In genomic region chr1:248779350-248779749, GRCh38 we compare ENCODE assay signal across 30 cellular contexts. TPM values are rescaled to one million over a fixed set of nuclear protein-coding genes. Genes with fewer than 3 reads are reported as not detected.
A peak's percentile ranks its signal among the peaks of the same experiment; 100 is the strongest.
DNase-seq lines count a peak whose midpoint lies in the region; ATAC-seq, FAIRE-seq and TF ChIP-seq lines count a peak whose summit lies in the region.
"Had no signal": no experiment of that assay in that cellular context is flagged by ENCODE, and none has a peak within 500 bp of the region (broad histone marks: within the 10 kb centered on the region; RNA-seq: fewer than 3 reads in every experiment).

No MANE protein-coding gene starts in this region.

- no peak for FAIRE-seq in K562 (lab: Jason Lieb, UNC)
- FAIRE-seq: A549, GM12892 had no signal

- in situ Hi-C loops in K562 (cut with MboI), result no loop called here

- H3K4me3 ChIP-seq in K562, result no peak overlapping the region
- H3K4me3 ChIP-seq in WERI-Rb-1 (ENCODE audit: low read depth, low read length), result no peak overlapping the region
- H3K4me3 ChIP-seq: A549; BLaER1 treated with 17β-estradiol and CSF1 and Interleukin-3, amounts not matched to agents 10 nM and 100 nM; GM23248; MG63; PC-9; SJCRH30 had no signal

- H3K9ac ChIP-seq in K562 (ENCODE audit: insufficient read depth in 1 of 2, low read depth in 2 of 2, low read length in 2 of 2), result no peak overlapping the region
- H3K9ac ChIP-seq: BLaER1 treated with 17β-estradiol and CSF1 and Interleukin-3, amounts not matched to agents 10 nM and 100 nM; GM23248 had no signal

- peaks cover 7% of the 10 kb centered on the region for H3K4me1 Mint-ChIP-seq in activated naive CD8-positive, alpha-beta T cell treated with anti-CD3 and anti-CD28 coated beads, Interleukin-2, amount 50 U/mL, for 24 hours
- no peaks in the 10 kb centered on the region for H3K4me1 Mint-ChIP-seq in activated naive CD8-positive, alpha-beta T cell treated with anti-CD3 and anti-CD28 coated beads for 36 hours
- H3K4me1 Mint-ChIP-seq: CD4-positive, alpha-beta memory T cell had no signal

- H3K27ac ChIP-seq in K562 (ENCODE audit: extremely low read depth, low read depth, low read length) (no peak overlapping the region), WERI-Rb-1 (no peak overlapping the region)
- H3K27ac ChIP-seq: A549; BLaER1 treated with 17β-estradiol and CSF1 and Interleukin-3, amounts not matched to agents 10 nM and 100 nM; GM23248; PC-9; SJCRH30 had no signal

- TF ChIP-seq RAD21 in K562 (CRISPR knock-in tag; conservative IDR thresholded peaks at IDR 0.05 in 1 of 2, IDR thresholded peaks at IDR 0.05 in 1 of 2), result no peak

- POLR2A ChIA-PET in K562 (lab: Yijun Ruan, JAX), result interaction anchor here (0.6 to 0.7 kb wide), 2 partner anchors 59 to 1510 kb away, joined by 3 read pairs; partner anchors contain the start of gene ZNF672
- POLR2A ChIA-PET in HEK293T (lab: Yijun Ruan, JAX), result no interaction called here

- TF ChIP-seq POLR2A in K562 (conservative IDR thresholded peaks at IDR 0.05), result no peak

- peak overlapping the region; percentile 5 for H3K27ac Mint-ChIP-seq in activated naive CD8-positive, alpha-beta T cell treated with anti-CD3 and anti-CD28 coated beads, Interleukin-2, amount 50 U/mL, for 24 hours
- H3K27ac Mint-ChIP-seq in activated naive CD8-positive, alpha-beta T cell treated with anti-CD3 and anti-CD28 coated beads for 36 hours, result no peak overlapping the region
- H3K27ac Mint-ChIP-seq: CD4-positive, alpha-beta memory T cell had no signal

- H3K9me1 ChIP-seq in K562 (ENCODE audit: control insufficient read depth, insufficient read depth, low read length), result no peaks in the 10 kb centered on the region

- peaks cover 9% of the 10 kb centered on the region for H3K27me3 Mint-ChIP-seq in activated naive CD8-positive, alpha-beta T cell treated with anti-CD3 and anti-CD28 coated beads, Interleukin-2, amount 50 U/mL, for 24 hours
- peaks cover 5% of the 10 kb centered on the region for H3K27me3 Mint-ChIP-seq in activated naive CD8-positive, alpha-beta T cell treated with anti-CD3 and anti-CD28 coated beads for 36 hours

- CTCF ChIA-PET in K562 (lab: Yijun Ruan, JAX; ENCODE audit: low intra/inter-chr PET ratio), result no interaction called here
- CTCF ChIA-PET in HEK293T (lab: Yijun Ruan, JAX), result no interaction called here

- H3K27me3 ChIP-seq in K562 (ENCODE audit: control insufficient read depth in 2 of 2, insufficient read depth in 2 of 2, low read length in 2 of 2) (peaks cover 0 to 12% of the 10 kb centered on the region in 2 experiments; a peak in 3 of 5 replicates), WERI-Rb-1 (ENCODE audit: insufficient read depth, low read depth, severe bottlenecking) (peaks cover 84% of the 10 kb centered on the region)
- H3K27me3 ChIP-seq: BLaER1 treated with 17β-estradiol and CSF1 and Interleukin-3, amounts not matched to agents 10 nM and 100 nM; MG63; SJCRH30 had no signal

- H2AFZ ChIP-seq in K562 (ENCODE audit: low read depth, low read length), result no peak overlapping the region
- H2AFZ ChIP-seq: GM23248, PC-9 had no signal

- H3K4me3 Mint-ChIP-seq in activated naive CD8-positive, alpha-beta T cell treated with anti-CD3 and anti-CD28 coated beads, Interleukin-2, amount 50 U/mL, for 24 hours, result no peak overlapping the region
- H3K4me3 Mint-ChIP-seq in activated naive CD8-positive, alpha-beta T cell treated with anti-CD3 and anti-CD28 coated beads for 36 hours, result no peak overlapping the region
- H3K4me3 Mint-ChIP-seq: CD4-positive, alpha-beta memory T cell had no signal

- H4K20me1 ChIP-seq in K562 (replicated peaks; ENCODE audit: control insufficient read depth, insufficient read depth, low read length), result no peaks in the 10 kb centered on the region
- H4K20me1 ChIP-seq: BLaER1 treated with 17β-estradiol and CSF1 and Interleukin-3, amounts not matched to agents 10 nM and 100 nM had no signal

- intact Hi-C loops in K562 (cut with micrococcal nuclease), result no loop called here

- H3K36me3 Mint-ChIP-seq in activated naive CD8-positive, alpha-beta T cell treated with anti-CD3 and anti-CD28 coated beads, Interleukin-2, amount 50 U/mL, for 24 hours (ENCODE audit: low read depth), result peaks cover 12% of the 10 kb centered on the region
- no peaks in the 10 kb centered on the region for H3K36me3 Mint-ChIP-seq in activated naive CD8-positive, alpha-beta T cell treated with anti-CD3 and anti-CD28 coated beads for 36 hours

- H3K9me3 Mint-ChIP-seq in activated naive CD8-positive, alpha-beta T cell treated with anti-CD3 and anti-CD28 coated beads, Interleukin-2, amount 50 U/mL, for 24 hours, result peaks cover 21% of the 10 kb centered on the region
- H3K9me3 Mint-ChIP-seq in activated naive CD8-positive, alpha-beta T cell treated with anti-CD3 and anti-CD28 coated beads for 36 hours, result peaks cover 11% of the 10 kb centered on the region

- H3K4me2 ChIP-seq in K562 (ENCODE audit: insufficient read depth, low read length), result no peak overlapping the region
- H3K4me2 ChIP-seq: A549, PC-9 had no signal

- no peaks in the 10 kb centered on the region for H3K79me2 ChIP-seq in K562 (ENCODE audit: control insufficient read depth, insufficient read depth, low read length)

- DNase-seq in activated naive CD8-positive, alpha-beta T cell treated with anti-CD3 and anti-CD28 coated beads, Interleukin-2, amount 50 U/mL, for 24 hours, result no peak
- DNase-seq in activated naive CD8-positive, alpha-beta T cell treated with anti-CD3 and anti-CD28 coated beads for 36 hours, result no peak
- DNase-seq in K562 (ENCODE audit: extremely low read depth in 1 of 4, low spot score in 3 of 4) (no peak), HEK293T (ENCODE audit: extremely low spot score) (no peak), NCI-H82 treated with DMSO at 0.1 percent for 48 hours (lab: John Stamatoyannopoulos, UW; ENCODE audit: unreplicated experiment) (no peak), WERI-Rb-1 (no peak)
- DNase-seq: AML-193; Caco-2; CD4-positive, alpha-beta memory T cell; DMS 273 treated with DMSO at 0.1 percent for 48 hours; DMS79; EL; GDM1; GM23248; H7; KG1; MG63; NCI-H2029; NCI-H446; NCI-H524 treated with DMSO at 0.1 percent for 48 hours; NCI-H774; NK-92 treated with Interleukin-12 subunit alpha and Interleukin-12 subunit beta, amount 100 ng/mL, for 24 hours; PC-9; SJCRH30 had no signal

- H3K36me3 ChIP-seq in K562 (ENCODE audit: control insufficient read depth, insufficient read depth, low read length), result no peaks in the 10 kb centered on the region
- no peaks in the 10 kb centered on the region for H3K36me3 ChIP-seq in WERI-Rb-1
- H3K36me3 ChIP-seq: MG63, SJCRH30 had no signal

- 4% methylated on average over 2 of the region's 2 CpGs for WGBS in K562 (ENCODE audit: insufficient coverage, low coverage, missing lambda C conversion rate)

- no peak for TF ChIP-seq EP300 in K562 (IDR thresholded peaks at IDR 0.05; ENCODE audit: low read length)

- peak; percentile 46 for ATAC-seq in activated naive CD8-positive, alpha-beta T cell treated with anti-CD3 and anti-CD28 coated beads, Interleukin-2, amount 50 U/mL, for 24 hours
- peak; percentile 48 for ATAC-seq in GM18868 (IDR thresholded peaks at IDR 0.05; ENCODE audit: unreplicated experiment)
- no peak for ATAC-seq in K562
- ATAC-seq: A549, Right ventricle myocardium inferior, SK-N-SH treated with all-trans-retinoic acid at 6 μM for 48 hours had no signal

- no TSS peak for BruUV-seq in K562 (replicated peaks; lab: Mats Ljungman, UMichigan)

- TF ChIP-seq CTCF in K562 (IDR thresholded peaks at IDR 0.05 in 2 of 3, conservative IDR thresholded peaks at IDR 0.05 in 1 of 3; ENCODE audit: insufficient read depth in 2 of 3, low read depth in 1 of 3, low read length in 3 of 3) (no peak), WERI-Rb-1 (IDR thresholded peaks at IDR 0.05; ENCODE audit: low read depth, low read length) (no peak)

- no peaks in the 10 kb centered on the region for H3K9me3 ChIP-seq in K562 (replicated peaks; ENCODE audit: control insufficient read depth, insufficient read depth, low read depth, low read length)
- peaks cover 12% of the 10 kb centered on the region for H3K9me3 ChIP-seq in WERI-Rb-1 (ENCODE audit: severe bottlenecking)
- H3K9me3 ChIP-seq: SJCRH30 had no signal

- H3K4me1 ChIP-seq in K562 (replicated peaks in 1 of 2; ENCODE audit: control insufficient read depth in 2 of 2, insufficient read depth in 2 of 2, low read length in 2 of 2), result no peaks in the 10 kb centered on the region; a peak in 1 of 5 replicates
- H3K4me1 ChIP-seq: A549, Caco-2, SJCRH30 had no signal

RNA-seq across cellular contexts. Expression of gene LYPD8, which starts 23.8 kb away (rescaled TPM):
- total RNA-seq in activated naive CD8-positive, alpha-beta T cell treated with anti-CD3 and anti-CD28 coated beads for 36 hours, result not detected
- total RNA-seq in K562 (2011; cell fraction: chromatin; rRNA removed; ENCODE audit: low replicate concordance), result 1.2 and 1.5 TPM in 2 replicates
- total RNA-seq in K562 (2011; cell fraction: nucleolus; rRNA removed), result 1.0 and 1.2 TPM in 2 replicates
- 1.4 and 2.1 TPM in 2 replicates for total RNA-seq in K562 (2011; cell fraction: nucleoplasm; rRNA removed)
- total RNA-seq in K562 (2014; rRNA removed) (0.50 and 0.98 TPM in 2 replicates), K562 (2014; rRNA removed; fragmentation: Illumina TruSeq; extraction: Trizol) (0.86 and 1.3 TPM in 2 replicates), K562 (2015; rRNA removed; fragmentation: Illumina TruSeq; extraction: Trizol) (1.8 and 2.0 TPM in 2 replicates), K562 (2021) (0.87 and 1.0 TPM in 2 replicates)
- polyA plus RNA-seq in K562 (2011; rRNA removed) (0.42 and 0.71 TPM in 2 replicates), K562 (2014; fragmentation: Illumina TruSeq; extraction: Trizol) (1.1 and 1.4 TPM in 2 replicates), K562 (2014; fragmentation: Nextera tagmentation; extraction: Ambion mirVana) (1 to 10 TPM; 1.3 to 2.1 TPM), K562 (2014; rRNA removed) (0.71 and 1.4 TPM in 2 replicates)
- polyA plus RNA-seq in K562 (2011; cell fraction: cytosol; rRNA removed), result 0.38 and 0.54 TPM in 2 replicates
- 0.20 and 0.42 TPM in 2 replicates for polyA plus RNA-seq in K562 (2011; cell fraction: nucleus; rRNA removed)
- 1.1 and 1.8 TPM in 2 replicates for polyA plus RNA-seq in K562 (2012)
- polyA minus RNA-seq in K562 (2011; rRNA and poly(A)+ RNA removed), result 0.87 and 1.3 TPM in 2 replicates
- 0.67 TPM in 1 of 2 replicates, not detected in the other for polyA minus RNA-seq in K562 (2011; cell fraction: cytosol; rRNA and poly(A)+ RNA removed)
- 0.40 and 0.78 TPM in 2 replicates for polyA minus RNA-seq in K562 (2011; cell fraction: nucleus; rRNA and poly(A)+ RNA removed)
- total RNA-seq: Caco-2; CD4-positive, alpha-beta memory T cell; GM23248; H7; Right ventricle myocardium inferior had no signal
- polyA plus RNA-seq: CD4-positive, alpha-beta memory T cell; GM23248 had no signal

RNA-seq across cellular contexts. Expression of gene SH3BP5L, which starts 46.4 kb away (rescaled TPM):
- 10 to 100 TPM; 15.9 to 16.8 TPM for total RNA-seq in activated naive CD8-positive, alpha-beta T cell treated with anti-CD3 and anti-CD28 coated beads for 36 hours
- total RNA-seq in K562 (2011; cell fraction: chromatin; rRNA removed; ENCODE audit: low replicate concordance), result 51.2 and 69.6 TPM in 2 replicates
- 41.5 and 45.0 TPM in 2 replicates for total RNA-seq in K562 (2011; cell fraction: nucleolus; rRNA removed)
- 64.2 and 69.8 TPM in 2 replicates for total RNA-seq in K562 (2011; cell fraction: nucleoplasm; rRNA removed)
- total RNA-seq in K562 (2014; rRNA removed) (22.0 and 22.5 TPM in 2 replicates), K562 (2014; rRNA removed; fragmentation: Illumina TruSeq; extraction: Trizol) (9.3 and 10.3 TPM in 2 replicates), K562 (2015; rRNA removed; fragmentation: Illumina TruSeq; extraction: Trizol) (15.4 and 15.8 TPM in 2 replicates), K562 (2021) (21.2 and 26.5 TPM in 2 replicates)
- polyA plus RNA-seq in K562 (2011; rRNA removed) (16.1 and 20.2 TPM in 2 replicates), K562 (2014; fragmentation: Illumina TruSeq; extraction: Trizol) (15.7 and 20.2 TPM in 2 replicates), K562 (2014; fragmentation: Nextera tagmentation; extraction: Ambion mirVana) (1 to 10 TPM; 1.9 to 2.7 TPM), K562 (2014; rRNA removed) (18.8 and 20.7 TPM in 2 replicates)
- 23.0 and 29.3 TPM in 2 replicates for polyA plus RNA-seq in K562 (2011; cell fraction: cytosol; rRNA removed)
- 59.0 and 59.2 TPM in 2 replicates for polyA plus RNA-seq in K562 (2011; cell fraction: nucleus; rRNA removed)
- polyA plus RNA-seq in K562 (2012), result 15.5 and 18.3 TPM in 2 replicates
- 17.2 and 18.0 TPM in 2 replicates for polyA minus RNA-seq in K562 (2011; rRNA and poly(A)+ RNA removed)
- 9.8 and 10.9 TPM in 2 replicates for polyA minus RNA-seq in K562 (2011; cell fraction: cytosol; rRNA and poly(A)+ RNA removed)
- polyA minus RNA-seq in K562 (2011; cell fraction: nucleus; rRNA and poly(A)+ RNA removed), result 22.5 and 28.8 TPM in 2 replicates

RNA-seq across cellular contexts. Expression of gene ZNF672, which starts 58.7 kb away (rescaled TPM):
- total RNA-seq in activated naive CD8-positive, alpha-beta T cell treated with anti-CD3 and anti-CD28 coated beads for 36 hours, result 10 to 100 TPM; 46.4 to 48.0 TPM
- total RNA-seq in K562 (2011; cell fraction: chromatin; rRNA removed; ENCODE audit: low replicate concordance), result 34.4 and 79.5 TPM in 2 replicates
- total RNA-seq in K562 (2011; cell fraction: nucleolus; rRNA removed), result 65.9 and 72.4 TPM in 2 replicates
- total RNA-seq in K562 (2011; cell fraction: nucleoplasm; rRNA removed), result 48.4 and 53.1 TPM in 2 replicates
- total RNA-seq in K562 (2014; rRNA removed) (40.0 and 54.3 TPM in 2 replicates), K562 (2014; rRNA removed; fragmentation: Illumina TruSeq; extraction: Trizol) (11.9 and 12.3 TPM in 2 replicates), K562 (2015; rRNA removed; fragmentation: Illumina TruSeq; extraction: Trizol) (18.7 and 18.9 TPM in 2 replicates), K562 (2021) (57.9 and 61.2 TPM in 2 replicates)
- polyA plus RNA-seq in K562 (2011; rRNA removed) (50.6 and 51.5 TPM in 2 replicates), K562 (2014; fragmentation: Illumina TruSeq; extraction: Trizol) (20.3 and 24.1 TPM in 2 replicates), K562 (2014; fragmentation: Nextera tagmentation; extraction: Ambion mirVana) (1 to 10 TPM; 1.9 to 3.1 TPM), K562 (2014; rRNA removed) (39.9 and 40.8 TPM in 2 replicates)
- 71.7 and 126 TPM in 2 replicates for polyA plus RNA-seq in K562 (2011; cell fraction: cytosol; rRNA removed)
- polyA plus RNA-seq in K562 (2011; cell fraction: nucleus; rRNA removed), result 54.1 and 88.1 TPM in 2 replicates
- 32.4 and 38.9 TPM in 2 replicates for polyA plus RNA-seq in K562 (2012)
- polyA minus RNA-seq in K562 (2011; rRNA and poly(A)+ RNA removed), result 34.0 and 51.2 TPM in 2 replicates
- polyA minus RNA-seq in K562 (2011; cell fraction: cytosol; rRNA and poly(A)+ RNA removed), result 40.2 and 43.1 TPM in 2 replicates
- 39.4 and 43.4 TPM in 2 replicates for polyA minus RNA-seq in K562 (2011; cell fraction: nucleus; rRNA and poly(A)+ RNA removed)
